ENCODE assay signal across 1 cellular context in genomic region chr12:106288510-106289195, GRCh38.
TF ChIP-seq lines count a peak whose summit lies in the region.

No MANE protein-coding gene starts in this region.

TF ChIP-seq in HepG2, 621 proteins besides CTCF, POLR2A, EP300 and RAD21 (continued from another document and continues in another):
- TF ChIP-seq CSRNP2 (CRISPR knock-in tag; conservative IDR thresholded peaks at IDR 0.05; ENCODE audit: low read depth) (no peak), ZFP37 (CRISPR knock-in tag; IDR thresholded peaks at IDR 0.05; ENCODE audit: borderline replicate concordance) (no peak), ZNF775 (CRISPR knock-in tag; IDR thresholded peaks at IDR 0.05; ENCODE audit: borderline replicate concordance) (no peak), ZNF704 (CRISPR knock-in tag; IDR thresholded peaks at IDR 0.05; ENCODE audit: borderline replicate concordance) (no peak), ZNF20 (CRISPR knock-in tag; IDR thresholded peaks at IDR 0.05) (no peak), FOXA3 (CRISPR knock-in tag; IDR thresholded peaks at IDR 0.05) (peak; percentile 97), ZNF230 (CRISPR knock-in tag; IDR thresholded peaks at IDR 0.05) (0 out of 2 replicates have a peak, but pooled peaks have one; percentile 50), JUNB (CRISPR knock-in tag; IDR thresholded peaks at IDR 0.05; ENCODE audit: borderline replicate concordance) (peak; percentile 93), HNRNPH1 (optimal IDR thresholded peaks at IDR 0.05; ENCODE audit: low read depth, low read length) (no peak), TAF1 (CRISPR knock-in tag; IDR thresholded peaks at IDR 0.05) (no peak), RELA (CRISPR knock-in tag; IDR thresholded peaks at IDR 0.05) (no peak), NBN (conservative IDR thresholded peaks at IDR 0.05) (no peak), SIX1 (CRISPR knock-in tag; IDR thresholded peaks at IDR 0.05; ENCODE audit: borderline replicate concordance) (0 out of 2 replicates have a peak, but pooled peaks have one; percentile 26), THAP7 (CRISPR knock-in tag; IDR thresholded peaks at IDR 0.05) (no peak), ZBTB44 (CRISPR knock-in tag; IDR thresholded peaks at IDR 0.05) (no peak), ZNF496 (CRISPR knock-in tag; IDR thresholded peaks at IDR 0.05; ENCODE audit: insufficient replicate concordance) (no peak), TFE3 (CRISPR knock-in tag; IDR thresholded peaks at IDR 0.05) (peak; percentile 53; the same call in 1 of the 2 replicates), HDAC2 (CRISPR knock-in tag; IDR thresholded peaks at IDR 0.05) (peak; percentile 65), NFATC3 (CRISPR knock-in tag; IDR thresholded peaks at IDR 0.05) (no peak), ATAD3A (CRISPR knock-in tag; IDR thresholded peaks at IDR 0.05) (no peak), TBP (CRISPR knock-in tag; IDR thresholded peaks at IDR 0.05) (no peak), ZNF280D (CRISPR knock-in tag; IDR thresholded peaks at IDR 0.05) (no peak), THAP11 (CRISPR knock-in tag; IDR thresholded peaks at IDR 0.05) (peak; percentile 73), MATR3 (CRISPR knock-in tag; IDR thresholded peaks at IDR 0.05) (no peak), TSC22D2 (CRISPR knock-in tag; IDR thresholded peaks at IDR 0.05; ENCODE audit: borderline replicate concordance) (no peak), ZNF431 (CRISPR knock-in tag; IDR thresholded peaks at IDR 0.05; ENCODE audit: borderline replicate concordance, low read depth) (no peak), HINFP (CRISPR knock-in tag; IDR thresholded peaks at IDR 0.05; ENCODE audit: low read depth) (no peak), ZNF263 (CRISPR knock-in tag; IDR thresholded peaks at IDR 0.05) (no peak), TOE1 (CRISPR knock-in tag; IDR thresholded peaks at IDR 0.05) (no peak), ATF4 (CRISPR knock-in tag; IDR thresholded peaks at IDR 0.05) (peak; percentile 96 to 100), MEIS1 (CRISPR knock-in tag; IDR thresholded peaks at IDR 0.05; ENCODE audit: borderline replicate concordance) (no peak), ZBTB43 (CRISPR knock-in tag; conservative IDR thresholded peaks at IDR 0.05) (0 out of 2 replicates have a peak, but pooled peaks have one; percentile 46), ZNF34 (CRISPR knock-in tag; IDR thresholded peaks at IDR 0.05; ENCODE audit: borderline replicate concordance) (no peak), ZKSCAN1 (IDR thresholded peaks at IDR 0.05; ENCODE audit: low read length) (no peak), PHF5A (CRISPR knock-in tag; IDR thresholded peaks at IDR 0.05; ENCODE audit: low read depth, unreplicated experiment) (no peak), ZNF503 (CRISPR knock-in tag; IDR thresholded peaks at IDR 0.05) (no peak), CEBPG (CRISPR knock-in tag; IDR thresholded peaks at IDR 0.05) (peak; percentile 100), RNF219 (CRISPR knock-in tag; IDR thresholded peaks at IDR 0.05) (no peak), ZBTB7B (CRISPR knock-in tag; IDR thresholded peaks at IDR 0.05) (0 out of 2 replicates have a peak, but pooled peaks have one; percentile 13), DPF2 (CRISPR knock-in tag; IDR thresholded peaks at IDR 0.05; ENCODE audit: borderline replicate concordance, low read depth) (peak; percentile 76; the same call in 1 of the 2 replicates), ZNF33B (CRISPR knock-in tag; IDR thresholded peaks at IDR 0.05) (0 out of 2 replicates have a peak, but pooled peaks have one; percentile 26), ZGPAT (CRISPR knock-in tag; IDR thresholded peaks at IDR 0.05) (peak; percentile 39; the same call in 1 of the 2 replicates), ARNT2 (CRISPR knock-in tag; IDR thresholded peaks at IDR 0.05; ENCODE audit: low read depth) (no peak)
